In genomic region chrX:9352683-9353430, GRCh38 we compare ENCODE assay signal across 8 cellular contexts.
DNase-seq lines count a peak whose midpoint lies in the region; ATAC-seq lines count a peak whose summit lies in the region.

No MANE protein-coding gene starts in this region.

- peaks cover 43% of the 10 kb centered on the region for H3K4me1 Mint-ChIP-seq in activated T-cell treated with anti-CD3 and anti-CD28 coated beads, Interleukin-2, amount 50 U/mL, for 24 hours (ENCODE audit: low read depth)
- peaks cover 33% of the 10 kb centered on the region for H3K4me1 Mint-ChIP-seq in activated naive CD4-positive, alpha-beta T cell treated with anti-CD3 and anti-CD28 coated beads, Interleukin-2, amount 50 U/mL, for 24 hours

- DNase-seq in activated T-cell treated with anti-CD3 and anti-CD28 coated beads, Interleukin-2, amount 50 U/mL, for 24 hours = peak; percentile 53
- DNase-seq in activated T-cell treated with anti-CD3 and anti-CD28 coated beads, Interleukin-2, amount 50 U/mL, for 1 hour = no peak
- peak; percentile 35 for DNase-seq in NAMALWA (ENCODE audit: low spot score)
- DNase-seq in myocyte (ENCODE audit: low read depth) = peak; percentile 9
- no peak for DNase-seq in effector CD8-positive, alpha-beta T cell (lab: John Stamatoyannopoulos, UW)
- DNase-seq in DMS 273 (lab: John Stamatoyannopoulos, UW; ENCODE audit: unreplicated experiment) = no peak

- H3K27me3 Mint-ChIP-seq in activated T-cell treated with anti-CD3 and anti-CD28 coated beads, Interleukin-2, amount 50 U/mL, for 24 hours = peaks cover 6% of the 10 kb centered on the region
- no peaks in the 10 kb centered on the region for H3K27me3 Mint-ChIP-seq in activated naive CD4-positive, alpha-beta T cell treated with anti-CD3 and anti-CD28 coated beads, Interleukin-2, amount 50 U/mL, for 24 hours

- H3K36me3 Mint-ChIP-seq in activated T-cell treated with anti-CD3 and anti-CD28 coated beads, Interleukin-2, amount 50 U/mL, for 24 hours (ENCODE audit: low read depth) = no peaks in the 10 kb centered on the region
- H3K36me3 Mint-ChIP-seq in activated naive CD4-positive, alpha-beta T cell treated with anti-CD3 and anti-CD28 coated beads, Interleukin-2, amount 50 U/mL, for 24 hours = no peaks in the 10 kb centered on the region

- H3K4me3 Mint-ChIP-seq in activated T-cell treated with anti-CD3 and anti-CD28 coated beads, Interleukin-2, amount 50 U/mL, for 24 hours = peak overlapping the region; percentile 59
- H3K4me3 Mint-ChIP-seq in activated naive CD4-positive, alpha-beta T cell treated with anti-CD3 and anti-CD28 coated beads, Interleukin-2, amount 50 U/mL, for 24 hours = peak overlapping the region; percentile 76

- peak overlapping the region; percentile 79 for H3K27ac Mint-ChIP-seq in activated T-cell treated with anti-CD3 and anti-CD28 coated beads, Interleukin-2, amount 50 U/mL, for 24 hours
- peak overlapping the region; percentile 55 for H3K27ac Mint-ChIP-seq in activated naive CD4-positive, alpha-beta T cell treated with anti-CD3 and anti-CD28 coated beads, Interleukin-2, amount 50 U/mL, for 24 hours

- ATAC-seq in HG02610 (IDR thresholded peaks at IDR 0.05; ENCODE audit: unreplicated experiment) = peak; percentile 67

- H3K9me3 Mint-ChIP-seq in activated T-cell treated with anti-CD3 and anti-CD28 coated beads, Interleukin-2, amount 50 U/mL, for 24 hours = peaks cover 12% of the 10 kb centered on the region
- no peaks in the 10 kb centered on the region for H3K9me3 Mint-ChIP-seq in activated naive CD4-positive, alpha-beta T cell treated with anti-CD3 and anti-CD28 coated beads, Interleukin-2, amount 50 U/mL, for 24 hours

Comparison
In these comparisons a context has a peak if more than half of its experiments do, and no peak if none do; other contexts are left out.
1. DNase-seq: peak in activated T-cell treated with anti-CD3 and anti-CD28 coated beads, Interleukin-2, amount 50 U/mL, for 24 hours (single experiment), NAMALWA (single experiment) and myocyte (single experiment); none in activated T-cell treated with anti-CD3 and anti-CD28 coated beads, Interleukin-2, amount 50 U/mL, for 1 hour (single experiment), effector CD8-positive, alpha-beta T cell (single experiment) and DMS 273 (single experiment).